ENCODE assay signal across 22 cellular contexts in genomic region chr1:18151436-18151835, GRCh38. TPM values are rescaled to one million over a fixed set of nuclear protein-coding genes. Genes with fewer than 3 reads are reported as not detected.
DNase-seq lines count a peak whose midpoint lies in the region; FAIRE-seq and TF ChIP-seq lines count a peak whose summit lies in the region.
"Had no signal": no experiment of that assay in that cellular context is flagged by ENCODE, and none has a peak within 500 bp of the region (broad histone marks: within the 10 kb centered on the region; RNA-seq: fewer than 3 reads in every experiment).

No MANE protein-coding gene starts in this region.

- 62 to 72% (median 67%) methylated on average over 5 of the region's 5 CpGs for WGBS in spleen, 5 donors

- H3K4me3 ChIP-seq in HEK293 (ENCODE audit: low read depth, low read length), result no peak overlapping the region
- no peak overlapping the region for H3K4me3 ChIP-seq in spleen
- H3K4me3 ChIP-seq: A549, BLaER1, GM12878, K562 had no signal

- no peak overlapping the region for H3K4me3 Mint-ChIP-seq in immature natural killer cell
- H3K4me3 Mint-ChIP-seq: CD14-positive monocyte; CD4-positive, alpha-beta memory T cell; H9 had no signal

- peaks cover 0 to 22% (median 0%) of the 10 kb centered on the region in 7 donors for H3K27me3 ChIP-seq in spleen (replicated peaks in 1 of 7)
- H3K27me3 ChIP-seq: BLaER1 had no signal

- H3K27ac Mint-ChIP-seq in immature natural killer cell, result no peak overlapping the region
- H3K27ac Mint-ChIP-seq: CD14-positive monocyte; CD4-positive, alpha-beta memory T cell; H9 had no signal

- H3K36me3 ChIP-seq in HEK293 (ENCODE audit: control insufficient read depth in 2 of 2, insufficient read depth in 1 of 2, low read length in 2 of 2) (no peaks in the 10 kb centered on the region), spleen (no peaks in the 10 kb centered on the region)
- H3K36me3 ChIP-seq: BLaER1 had no signal

- peaks cover 0 to 4% (median 2%) of the 10 kb centered on the region in 3 donors for H3K27me3 Mint-ChIP-seq in immature natural killer cell (ENCODE audit: low read depth in 3 of 3)

- intact Hi-C loops in spleen (cut with DNase I; ENCODE audit: low total_unique reads), result no loop called here

- no peak for TF ChIP-seq CTCF in HEK293 (tag by site-specific recombination; IDR thresholded peaks at IDR 0.05)
- TF ChIP-seq CTCF in spleen (IDR thresholded peaks at IDR 0.05 in 8 of 11, conservative IDR thresholded peaks at IDR 0.05 in 3 of 11), result no peak

- DNase-seq in RCC 7860 (ENCODE audit: low spot score) (peak; percentile 42), spleen (peak; percentile 33), immature natural killer cell (no peak), NCI-H1417 (lab: John Stamatoyannopoulos, UW) (no peak), NCI-H510A treated with DMSO at 0.1 percent for 48 hours (lab: John Stamatoyannopoulos, UW) (no peak)
- DNase-seq: CD4-positive, alpha-beta memory T cell; DMS153; DMS79; GF-D8; H9; IMR-90 had no signal

- H3K9me3 ChIP-seq in HEK293 (ENCODE audit: control insufficient read depth, insufficient read depth, low read depth, low read length) (no peaks in the 10 kb centered on the region), spleen (no peaks in the 10 kb centered on the region)
- H3K9me3 ChIP-seq: A549, BLaER1 had no signal

- H3K4me1 ChIP-seq in HEK293 (ENCODE audit: control insufficient read depth, insufficient read depth, low read length) (no peaks in the 10 kb centered on the region), spleen (no peaks in the 10 kb centered on the region)
- H3K4me1 ChIP-seq: BLaER1 had no signal

- TF ChIP-seq POLR2A in spleen (IDR thresholded peaks at IDR 0.05), result no peak

- H3K4me1 Mint-ChIP-seq in immature natural killer cell, result no peaks in the 10 kb centered on the region
- H3K4me1 Mint-ChIP-seq: CD14-positive monocyte; CD4-positive, alpha-beta memory T cell had no signal

- CTCF ChIA-PET in HEK293 (lab: Yijun Ruan, JAX), result no interaction called here

- no peak for FAIRE-seq in RCC 7860 (lab: Jason Lieb, UNC)
- FAIRE-seq: A549, GM12878, GM19239, H1, HTR-8/SVneo, K562 had no signal

- POLR2A ChIA-PET in HEK293 (lab: Yijun Ruan, JAX), result no interaction called here

- H3K27ac ChIP-seq in HEK293 (ENCODE audit: extremely low read depth, low read depth, low read length) (no peak overlapping the region), spleen (no peak overlapping the region)
- H3K27ac ChIP-seq: A549, BLaER1, HL-60 had no signal

- H3K9me3 Mint-ChIP-seq in immature natural killer cell, result no peaks in the 10 kb centered on the region
- H3K9me3 Mint-ChIP-seq: CD4-positive, alpha-beta memory T cell; H9 had no signal

- no peaks in the 10 kb centered on the region for H3K36me3 Mint-ChIP-seq in immature natural killer cell
- H3K36me3 Mint-ChIP-seq: CD14-positive monocyte; CD4-positive, alpha-beta memory T cell had no signal

TF ChIP-seq in HEK293, 187 proteins besides CTCF, POLR2A, EP300 and RAD21:
- TF ChIP-seq ZFP37 (tag by site-specific recombination; IDR thresholded peaks at IDR 0.05), result no peak
- TF ChIP-seq SP7 (tag by site-specific recombination; IDR thresholded peaks at IDR 0.05), result peak; percentile 19; the same call in 1 of the 2 replicates

RNA-seq across cellular contexts. Expression of gene IGSF21, which starts 43.8 kb away (rescaled TPM):
- 10 to 100 TPM; 12.5 to 35.0 (median 24.5) TPM for total RNA-seq in spleen
- polyA plus RNA-seq in spleen (1 to 10 TPM; 1.6 to 3.3 (median 3.0) TPM), immature natural killer cell (not detected)
- total RNA-seq: CD4-positive, alpha-beta memory T cell; GM12878; IMR-90; K562 had no signal
- polyA plus RNA-seq: A549; AG04450; CD14-positive monocyte; CD4-positive, alpha-beta memory T cell; IMR-90; K562 had no signal

Comparison
In these comparisons a context has a peak if more than half of its experiments do, and no peak if none do; other contexts are left out.
1. DNase-seq: peak in RCC 7860 (single experiment) and spleen (single experiment); none in immature natural killer cell (0 of 3), NCI-H1417 (0 of 3) and NCI-H510A treated with DMSO at 0.1 percent for 48 hours (single experiment).